In the genomic region with DNA sequence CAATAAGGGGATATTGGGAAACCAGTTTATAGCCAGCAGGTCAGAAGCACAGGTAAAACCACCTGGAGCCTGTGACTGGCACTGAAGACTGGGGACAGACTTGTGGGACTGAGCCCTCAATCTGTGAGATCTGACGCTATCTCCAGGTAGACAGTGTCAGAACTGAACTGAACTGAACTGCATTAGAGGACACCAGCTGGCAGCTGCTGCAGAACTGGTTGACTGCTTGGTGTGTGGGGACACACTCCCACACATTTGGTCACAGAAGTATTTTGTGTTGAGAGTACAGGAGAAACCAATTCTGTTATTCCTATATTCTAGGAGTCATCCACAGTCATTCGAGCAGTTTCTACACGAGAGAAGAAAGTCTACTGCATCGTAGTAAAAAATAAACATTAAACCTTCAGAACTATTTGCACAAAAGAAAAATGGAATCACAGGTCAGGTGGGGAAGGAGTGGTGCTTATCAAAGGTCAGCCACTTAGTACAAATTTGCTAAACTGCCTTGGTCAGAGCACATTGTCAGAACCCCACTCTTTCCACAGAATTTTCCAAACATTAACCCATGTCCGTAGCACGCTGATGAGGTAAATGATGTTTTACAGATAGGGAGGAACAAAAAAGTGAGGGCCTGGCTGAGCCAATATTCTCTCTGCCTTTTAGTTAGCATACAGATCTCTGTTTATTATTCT, we compare ENCODE assay signal across 12 cellular contexts.
DNase-seq lines count a peak whose midpoint lies in the region; ATAC-seq and TF ChIP-seq lines count a peak whose summit lies in the region.
"Had no signal": no experiment of that assay in that cellular context is flagged by ENCODE, and none has a peak within 500 bp of the region (broad histone marks: within the 10 kb centered on the region; RNA-seq: fewer than 3 reads in every experiment).

No MANE protein-coding gene starts in this region.

- CTCF ChIA-PET in Caco-2 (lab: Charles Lee): interaction anchor here (1.3 kb wide), 1 partner anchor 18 kb away, joined by 6 read pairs; no protein-coding TSS in a partner anchor

- H3K27ac ChIP-seq in angular gyrus (ENCODE audit: low read depth, low read length) (peak overlapping the region; percentile 87), mesenchymal stem cell (ENCODE audit: low read length, poor library complexity, severe bottlenecking) (no peak overlapping the region)
- H3K27ac ChIP-seq: sigmoid colon, SK-N-MC had no signal

- POLR2A ChIA-PET in Caco-2 (lab: Charles Lee): no interaction called here

- H4K8ac ChIP-seq in mesenchymal stem cell (ENCODE audit: low read length): no peak overlapping the region

- H3K4me3 Mint-ChIP-seq in Caco-2 (ENCODE audit: unreplicated experiment) (peak overlapping the region; percentile 70), immature natural killer cell (peak overlapping the region in 1 of 5 donors; percentile 14)
- peak overlapping the region; percentile 17 for H3K4me3 Mint-ChIP-seq in natural killer cell treated with Interleukin-12 subunit alpha and Interleukin-12 subunit beta and Interleukin-15 and Interleukin-18, amount 100 ng/mL, for 72 hours

- 100% methylated on average over 2 of the region's 6 CpGs for WGBS in mesenchymal stem cell

- no peak overlapping the region for H2BK15ac ChIP-seq in mesenchymal stem cell (ENCODE audit: low read depth, poor library complexity, severe bottlenecking)

- intact Hi-C loops in Caco-2 (cut with micrococcal nuclease; ENCODE audit: unreplicated experiment): loop anchor here (1.0 kb wide), 2 partner anchors 56 to 76 kb away; no protein-coding TSS in a partner anchor

- DNase-seq in Caco-2 (peak; percentile 58 to 62), mesenchymal stem cell (no peak), NCI-H526 treated with DMSO at 0.1 percent for 48 hours (lab: John Stamatoyannopoulos, UW) (no peak), immature natural killer cell (no peak)
- no peak for DNase-seq in natural killer cell treated with Interleukin-12 subunit alpha and Interleukin-12 subunit beta and Interleukin-15 and Interleukin-18, amount 100 ng/mL, for 72 hours (ENCODE audit: low spot score)
- no peak for DNase-seq in activated CD8-positive, alpha-beta memory T cell treated with anti-CD3 and anti-CD28 coated beads, Interleukin-2, amount 50 U/mL, for 4 hours
- DNase-seq: activated CD8-positive, alpha-beta memory T cell treated with anti-CD3 and anti-CD28 coated beads for 24 hours; NCI-H1694; sigmoid colon had no signal

- no peaks in the 10 kb centered on the region for H3K27me3 Mint-ChIP-seq in Caco-2 (ENCODE audit: insufficient read depth, unreplicated experiment)
- H3K27me3 Mint-ChIP-seq in natural killer cell treated with Interleukin-12 subunit alpha and Interleukin-12 subunit beta and Interleukin-15 and Interleukin-18, amount 100 ng/mL, for 72 hours: no peaks in the 10 kb centered on the region
- H3K27me3 Mint-ChIP-seq in immature natural killer cell (ENCODE audit: low read depth in 3 of 3): peaks cover 0 to 3% (median 2%) of the 10 kb centered on the region in 3 donors

- peak overlapping the region; percentile 92 for H3K27ac Mint-ChIP-seq in Caco-2 (ENCODE audit: unreplicated experiment)
- H3K27ac Mint-ChIP-seq in natural killer cell treated with Interleukin-12 subunit alpha and Interleukin-12 subunit beta and Interleukin-15 and Interleukin-18, amount 100 ng/mL, for 72 hours: peak overlapping the region; percentile 53 to 65
- peak overlapping the region in 3 of 6 donors; percentile 32 to 75 (median 46) for H3K27ac Mint-ChIP-seq in immature natural killer cell

- no peak for TF ChIP-seq CTCF in Caco-2 (IDR thresholded peaks at IDR 0.05; ENCODE audit: insufficient read depth in 1 of 2, low read depth in 1 of 2, low read length in 1 of 2, severe bottlenecking in 1 of 2, unreplicated experiment in 1 of 2)

- H2AK5ac ChIP-seq in mesenchymal stem cell (ENCODE audit: low read length, severe bottlenecking): no peak overlapping the region

- H3K4ac ChIP-seq in mesenchymal stem cell (ENCODE audit: low read depth in 1 of 2, low read length in 2 of 2): no peak overlapping the region

- ATAC-seq in HG02571 (IDR thresholded peaks at IDR 0.05; ENCODE audit: unreplicated experiment): peak; percentile 48
- ATAC-seq in natural killer cell treated with Interleukin-12 subunit alpha and Interleukin-12 subunit beta and Interleukin-15 and Interleukin-18, amount 100 ng/mL, for 72 hours: no peak

- no peak overlapping the region for H3K23ac ChIP-seq in mesenchymal stem cell (ENCODE audit: low read length in 2 of 2)

- no peak overlapping the region for H2AFZ ChIP-seq in mesenchymal stem cell (ENCODE audit: low read depth, low read length)

- no peak overlapping the region for H3K18ac ChIP-seq in mesenchymal stem cell (ENCODE audit: low read depth in 1 of 2, low read length in 2 of 2)

- no peak overlapping the region for H4K91ac ChIP-seq in mesenchymal stem cell (ENCODE audit: low read length)

- H2BK120ac ChIP-seq in mesenchymal stem cell (ENCODE audit: low read depth, low read length): no peak overlapping the region

- H3K36me3 ChIP-seq in Caco-2 (ENCODE audit: control insufficient read depth, insufficient read depth, low read length) (no peaks in the 10 kb centered on the region), mesenchymal stem cell (ENCODE audit: control insufficient read depth in 1 of 2, insufficient read depth in 2 of 2, low read depth in 1 of 2, low read length in 2 of 2) (no peaks in the 10 kb centered on the region)
- H3K36me3 ChIP-seq: sigmoid colon had no signal

- no peaks in the 10 kb centered on the region for H3K27me3 ChIP-seq in Caco-2 (replicated peaks; ENCODE audit: control insufficient read depth, insufficient read depth, low read length)
- no peaks in the 10 kb centered on the region for H3K27me3 ChIP-seq in mesenchymal stem cell (ENCODE audit: control insufficient read depth in 1 of 2, insufficient read depth in 1 of 2, low read length in 2 of 2)
- H3K27me3 ChIP-seq: sigmoid colon had no signal

- H3K79me1 ChIP-seq in mesenchymal stem cell (replicated peaks; ENCODE audit: low read length, poor library complexity, severe bottlenecking): peaks cover 33% of the 10 kb centered on the region

- H3K14ac ChIP-seq in mesenchymal stem cell (ENCODE audit: low read length in 2 of 2): no peak overlapping the region

- H3K4me2 ChIP-seq in mesenchymal stem cell (ENCODE audit: low read length, poor library complexity, severe bottlenecking): no peak overlapping the region

- H3K9me3 Mint-ChIP-seq in Caco-2 (ENCODE audit: unreplicated experiment) (no peaks in the 10 kb centered on the region), immature natural killer cell (no peaks in the 10 kb centered on the region)
- H3K9me3 Mint-ChIP-seq in natural killer cell treated with Interleukin-12 subunit alpha and Interleukin-12 subunit beta and Interleukin-15 and Interleukin-18, amount 100 ng/mL, for 72 hours: no peaks in the 10 kb centered on the region

- BruUV-seq in Caco-2 (replicated peaks; lab: Mats Ljungman, UMichigan): no TSS peak

- H3K36me3 Mint-ChIP-seq in Caco-2 (ENCODE audit: insufficient read depth, unreplicated experiment) (peaks cover 7% of the 10 kb centered on the region), immature natural killer cell (no peaks in the 10 kb centered on the region)
- H3K36me3 Mint-ChIP-seq in natural killer cell treated with Interleukin-12 subunit alpha and Interleukin-12 subunit beta and Interleukin-15 and Interleukin-18, amount 100 ng/mL, for 72 hours: peaks cover 4% of the 10 kb centered on the region

- H2BK5ac ChIP-seq in mesenchymal stem cell (ENCODE audit: low read depth, low read length, poor library complexity, severe bottlenecking): no peak overlapping the region

- peak overlapping the region; percentile 2; the same call in 1 of the 2 replicates for H3K4me3 ChIP-seq in Caco-2 (ENCODE audit: low read depth, low read length)
- no peak overlapping the region for H3K4me3 ChIP-seq in mesenchymal stem cell (ENCODE audit: insufficient read depth in 1 of 2, low read depth in 1 of 2, low read length in 2 of 2)
- H3K4me3 ChIP-seq: sigmoid colon, SK-N-MC had no signal

- no peaks in the 10 kb centered on the region for H3K9me3 ChIP-seq in Caco-2
- H3K9me3 ChIP-seq in mesenchymal stem cell (ENCODE audit: control insufficient read depth, low read length): peaks cover 4% of the 10 kb centered on the region
- H3K9me3 ChIP-seq: sigmoid colon had no signal

- H3K4me1 Mint-ChIP-seq in Caco-2 (ENCODE audit: low read depth, unreplicated experiment) (peaks cover 57% of the 10 kb centered on the region), immature natural killer cell (peaks cover 64 to 79% of the 10 kb centered on the region in 2 donors)
- H3K4me1 Mint-ChIP-seq in natural killer cell treated with Interleukin-12 subunit alpha and Interleukin-12 subunit beta and Interleukin-15 and Interleukin-18, amount 100 ng/mL, for 72 hours (ENCODE audit: low read depth in 2 of 2): peaks cover 61 to 65% of the 10 kb centered on the region in 2 donors

- H2BK12ac ChIP-seq in mesenchymal stem cell (ENCODE audit: low read length in 2 of 2): no peak overlapping the region

- no peak overlapping the region for H3K9ac ChIP-seq in mesenchymal stem cell (ENCODE audit: low read length)

- H3K4me1 ChIP-seq in Caco-2 (peaks cover 63% of the 10 kb centered on the region), mesenchymal stem cell (ENCODE audit: control insufficient read depth, insufficient read depth, low read depth, low read length) (peaks cover 7% of the 10 kb centered on the region)

Comparison
In these comparisons a context has a peak if more than half of its experiments do, and no peak if none do; other contexts are left out.
1. DNase-seq: peak in Caco-2 (2 of 2); none in natural killer cell treated with Interleukin-12 subunit alpha and Interleukin-12 subunit beta and Interleukin-15 and Interleukin-18, amount 100 ng/mL, for 72 hours (single experiment), mesenchymal stem cell (single experiment), NCI-H526 treated with DMSO at 0.1 percent for 48 hours (single experiment), immature natural killer cell (0 of 3) and activated CD8-positive, alpha-beta memory T cell treated with anti-CD3 and anti-CD28 coated beads, Interleukin-2, amount 50 U/mL, for 4 hours (single experiment).